Comparison of ENCODE assay signal across 19 cellular contexts in the genomic region with DNA sequence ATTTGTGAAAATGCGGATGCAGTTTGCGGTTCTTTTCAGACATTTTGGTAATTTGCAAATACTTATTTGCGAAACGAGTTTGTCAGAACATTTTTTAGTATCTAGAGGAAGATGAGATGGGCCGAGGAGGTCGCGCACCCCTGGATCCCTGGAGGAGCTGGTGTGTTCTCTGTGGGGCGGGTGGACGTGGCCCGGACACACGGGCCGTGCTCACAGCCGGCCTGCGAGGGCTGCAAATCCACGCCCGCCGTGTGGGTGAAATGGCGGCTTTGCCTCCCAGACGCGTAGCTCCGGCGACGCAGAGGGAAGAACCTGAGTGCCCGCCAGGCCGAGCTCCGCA. TPM values are rescaled to one million over a fixed set of nuclear protein-coding genes. Genes with fewer than 3 reads are reported as not detected.
DNase-seq lines count a peak whose midpoint lies in the region; ATAC-seq and TF ChIP-seq lines count a peak whose summit lies in the region.
"Had no signal": no experiment of that assay in that cellular context is flagged by ENCODE, and none has a peak within 500 bp of the region (broad histone marks: within the 10 kb centered on the region; RNA-seq: fewer than 3 reads in every experiment).

No MANE protein-coding gene starts in this region.

- no peak overlapping the region for H2BK5ac ChIP-seq in mesendoderm (ENCODE audit: low read length)

- no peaks in the 10 kb centered on the region for H3K79me1 ChIP-seq in mesendoderm (ENCODE audit: low read length)

- no peak overlapping the region for H4K5ac ChIP-seq in mesendoderm (ENCODE audit: low read length)

- DNase-seq in LNCaP clone FGC (ENCODE audit: low read depth) (no peak), endodermal cell (no peak), mesendoderm (no peak), suprapubic skin (ENCODE audit: low spot score in 2 of 2) (no peak), Kasumi-1 (lab: John Stamatoyannopoulos, UW) (no peak)
- DNase-seq: activated CD4-positive, alpha-beta T cell treated with anti-CD3 and anti-CD28 coated beads, Interleukin-2, amount 50 U/mL, for 1 hour; activated naive CD8-positive, alpha-beta T cell treated with anti-CD3 and anti-CD28 coated beads, Interleukin-2, amount 10 ng/mL, durations not matched to agents 7 days and 5 days; activated T-cell treated with anti-CD3 and anti-CD28 coated beads, Interleukin-2, amount 50 U/mL, for 4 hours; effector memory CD8-positive, alpha-beta T cell; islet precursor cell; SJCRH30; T1000 had no signal

- H3K23ac ChIP-seq in mesendoderm (ENCODE audit: low read length): peak overlapping the region; percentile 80

- no peak overlapping the region for H2BK120ac ChIP-seq in mesendoderm (ENCODE audit: low read depth, low read length)

- H3K9me3 Mint-ChIP-seq in endodermal cell: no peaks in the 10 kb centered on the region
- H3K9me3 Mint-ChIP-seq: activated naive CD8-positive, alpha-beta T cell treated with anti-CD3 and anti-CD28 coated beads, Interleukin-2, amount 10 ng/mL, durations not matched to agents 7 days and 5 days; activated T-cell treated with anti-CD3 and anti-CD28 coated beads, Interleukin-2, amount 50 U/mL, for 4 hours; effector memory CD8-positive, alpha-beta T cell; naive thymus-derived CD4-positive, alpha-beta T cell; stimulated activated effector memory CD8-positive, alpha-beta T cell treated with anti-CD3 and anti-CD28 coated beads, Interleukin-12 subunit alpha, Interleukin-12 subunit beta, amount 100 ng/mL, for 72 hours had no signal

- no peak overlapping the region for H4K8ac ChIP-seq in mesendoderm (ENCODE audit: low read depth, low read length)

- H3K4me3 ChIP-seq in LNCaP clone FGC (ENCODE audit: low read depth, low read length) (peak overlapping the region; percentile 85), endodermal cell (ENCODE audit: low read length) (no peak overlapping the region), mesendoderm (ENCODE audit: low read length) (no peak overlapping the region), suprapubic skin (peak overlapping the region; percentile 55)
- H3K4me3 ChIP-seq: cardiac muscle cell, SJCRH30 had no signal

- no peaks in the 10 kb centered on the region for H3K36me3 Mint-ChIP-seq in endodermal cell (ENCODE audit: low read depth)
- H3K36me3 Mint-ChIP-seq: activated naive CD8-positive, alpha-beta T cell treated with anti-CD3 and anti-CD28 coated beads, Interleukin-2, amount 10 ng/mL, durations not matched to agents 7 days and 5 days; naive thymus-derived CD4-positive, alpha-beta T cell; stimulated activated effector memory CD8-positive, alpha-beta T cell treated with anti-CD3 and anti-CD28 coated beads, Interleukin-12 subunit alpha, Interleukin-12 subunit beta, amount 100 ng/mL, for 72 hours had no signal

- no peak overlapping the region for H3K4me2 ChIP-seq in mesendoderm (ENCODE audit: low read length)

- peak overlapping the region; percentile 24 for H3K18ac ChIP-seq in mesendoderm (ENCODE audit: low read length)

- peak overlapping the region; percentile 75 for H3K27ac Mint-ChIP-seq in endodermal cell
- H3K27ac Mint-ChIP-seq: activated naive CD8-positive, alpha-beta T cell treated with anti-CD3 and anti-CD28 coated beads, Interleukin-2, amount 10 ng/mL, durations not matched to agents 7 days and 5 days; effector memory CD8-positive, alpha-beta T cell; stimulated activated effector memory CD8-positive, alpha-beta T cell treated with anti-CD3 and anti-CD28 coated beads, Interleukin-12 subunit alpha, Interleukin-12 subunit beta, amount 100 ng/mL, for 72 hours had no signal

- peaks cover 7% of the 10 kb centered on the region for H3K27me3 Mint-ChIP-seq in endodermal cell (ENCODE audit: insufficient read depth)
- H3K27me3 Mint-ChIP-seq: activated naive CD8-positive, alpha-beta T cell treated with anti-CD3 and anti-CD28 coated beads, Interleukin-2, amount 10 ng/mL, durations not matched to agents 7 days and 5 days; naive thymus-derived CD4-positive, alpha-beta T cell had no signal

- peak overlapping the region; percentile 60 for H3K4me3 Mint-ChIP-seq in endodermal cell
- H3K4me3 Mint-ChIP-seq: activated naive CD8-positive, alpha-beta T cell treated with anti-CD3 and anti-CD28 coated beads, Interleukin-2, amount 10 ng/mL, durations not matched to agents 7 days and 5 days; activated T-cell treated with anti-CD3 and anti-CD28 coated beads, Interleukin-2, amount 50 U/mL, for 4 hours; effector memory CD8-positive, alpha-beta T cell; naive thymus-derived CD4-positive, alpha-beta T cell; stimulated activated effector memory CD8-positive, alpha-beta T cell treated with anti-CD3 and anti-CD28 coated beads, Interleukin-12 subunit alpha, Interleukin-12 subunit beta, amount 100 ng/mL, for 72 hours had no signal

- no peaks in the 10 kb centered on the region for H3K4me1 ChIP-seq in endodermal cell (ENCODE audit: control insufficient read depth, insufficient read depth, low read length)
- H3K4me1 ChIP-seq in mesendoderm (ENCODE audit: control insufficient read depth, low read depth, low read length): peaks cover 4% of the 10 kb centered on the region
- H3K4me1 ChIP-seq in suprapubic skin: peaks cover 36% of the 10 kb centered on the region

- no peaks in the 10 kb centered on the region for H3K9me3 ChIP-seq in endodermal cell (ENCODE audit: control insufficient read depth, low read length)
- no peaks in the 10 kb centered on the region for H3K9me3 ChIP-seq in suprapubic skin
- H3K9me3 ChIP-seq: SJCRH30 had no signal

- no peak for TF ChIP-seq CTCF in LNCaP clone FGC (IDR thresholded peaks at IDR 0.05; ENCODE audit: control insufficient read depth, extremely low read depth, insufficient read depth)
- TF ChIP-seq CTCF in endodermal cell (conservative IDR thresholded peaks at IDR 0.05): no peak
- TF ChIP-seq CTCF in suprapubic skin (IDR thresholded peaks at IDR 0.05): no peak

- no peak overlapping the region for H2BK15ac ChIP-seq in mesendoderm (replicated peaks; ENCODE audit: low read depth)

- H3K27me3 ChIP-seq in endodermal cell (ENCODE audit: control insufficient read depth, insufficient read depth, low read length, poor library complexity, severe bottlenecking) (no peaks in the 10 kb centered on the region), mesendoderm (ENCODE audit: insufficient read depth, low read length, poor library complexity) (no peaks in the 10 kb centered on the region), suprapubic skin (peaks cover 43% of the 10 kb centered on the region)

- H3K79me2 ChIP-seq in mesendoderm (ENCODE audit: control insufficient read depth, insufficient read depth, low read length): no peaks in the 10 kb centered on the region

- no peak overlapping the region for H2AK5ac ChIP-seq in mesendoderm (ENCODE audit: low read length)

- ATAC-seq in HG02610 (IDR thresholded peaks at IDR 0.05; ENCODE audit: unreplicated experiment): no peak
- ATAC-seq in GM18867 (IDR thresholded peaks at IDR 0.05; ENCODE audit: unreplicated experiment): no peak
- ATAC-seq: activated T-cell treated with anti-CD3 and anti-CD28 coated beads, Interleukin-2, amount 50 U/mL, for 4 hours; effector memory CD8-positive, alpha-beta T cell; naive thymus-derived CD4-positive, alpha-beta T cell; sciatic nerve; stimulated activated effector memory CD8-positive, alpha-beta T cell treated with anti-CD3 and anti-CD28 coated beads, Interleukin-12 subunit alpha, Interleukin-12 subunit beta, amount 100 ng/mL, for 72 hours had no signal

- no peak overlapping the region for H3K4ac ChIP-seq in mesendoderm (ENCODE audit: low read depth, low read length)

- WGBS in endodermal cell (ENCODE audit: insufficient coverage in 1 of 2, insufficient read length in 1 of 2), 2 experiments: 89 to 92% methylated on average over 25 to 26 of the region's 26 CpGs
- no CpG with 5 or more reads among the region's 26 CpGs for WGBS in mesendoderm (ENCODE audit: extremely low coverage, insufficient coverage, low lambda C conversion rate)
- 49% methylated on average over 10 of the region's 26 CpGs for WGBS in suprapubic skin

- H3K27ac ChIP-seq in endodermal cell (ENCODE audit: low read depth, low read length) (no peak overlapping the region), mesendoderm (ENCODE audit: low read depth, low read length) (no peak overlapping the region), suprapubic skin (peak overlapping the region; percentile 85)
- H3K27ac ChIP-seq: cardiac muscle cell, SJCRH30 had no signal

- peaks cover 7% of the 10 kb centered on the region for H3K4me1 Mint-ChIP-seq in endodermal cell
- H3K4me1 Mint-ChIP-seq: activated naive CD8-positive, alpha-beta T cell treated with anti-CD3 and anti-CD28 coated beads, Interleukin-2, amount 10 ng/mL, durations not matched to agents 7 days and 5 days had no signal

- no peak for TF ChIP-seq EP300 in suprapubic skin (IDR thresholded peaks at IDR 0.05)

- H3K56ac ChIP-seq in mesendoderm (ENCODE audit: low read length): peak overlapping the region; percentile 86

- H3K36me3 ChIP-seq in endodermal cell (ENCODE audit: control insufficient read depth, insufficient read depth, low read length) (no peaks in the 10 kb centered on the region), mesendoderm (ENCODE audit: control insufficient read depth, insufficient read depth, low read length) (no peaks in the 10 kb centered on the region), suprapubic skin (no peaks in the 10 kb centered on the region)
- H3K36me3 ChIP-seq: cardiac muscle cell, SJCRH30 had no signal

- H3K9ac ChIP-seq in endodermal cell (ENCODE audit: extremely low read depth, low read length, poor library complexity, severe bottlenecking) (no peak overlapping the region), mesendoderm (ENCODE audit: low read length) (peak overlapping the region; percentile 53)

- TF ChIP-seq POLR2A in suprapubic skin (IDR thresholded peaks at IDR 0.05): no peak

RNA-seq across cellular contexts. Expression of a gene that starts 9.3 kb away (rescaled TPM):
- 1 to 10 TPM in 1 of 2 donors, under 1 TPM in 1; 0.93 to 1.2 TPM for total RNA-seq in endodermal cell
- 1.1 TPM for polyA plus RNA-seq in endodermal cell (2013, experiment 1 of 2)
- polyA plus RNA-seq in endodermal cell (2013, experiment 2 of 2): 0.21 TPM
- polyA plus RNA-seq in mesendoderm (2013, experiment 1 of 2): 0.27 TPM
- polyA plus RNA-seq in mesendoderm (2013, experiment 2 of 2): 0.20 TPM
- total RNA-seq in suprapubic skin: not detected
- total RNA-seq: activated naive CD8-positive, alpha-beta T cell treated with anti-CD3 and anti-CD28 coated beads, Interleukin-2, amount 10 ng/mL, durations not matched to agents 7 days and 5 days; activated T-cell treated with anti-CD3 and anti-CD28 coated beads, Interleukin-2, amount 50 U/mL, for 4 hours; cardiac muscle cell; urinary bladder had no signal
- polyA plus RNA-seq: naive thymus-derived CD4-positive, alpha-beta T cell had no signal

RNA-seq across cellular contexts. Expression of a gene that starts 42.1 kb away (rescaled TPM):
- 1 to 10 TPM in 1 of 2 donors, under 1 TPM in 1; 0.95 to 1.7 TPM for total RNA-seq in endodermal cell
- not detected for polyA plus RNA-seq in endodermal cell (2013, experiment 1 of 2)
- polyA plus RNA-seq in endodermal cell (2013, experiment 2 of 2): 0.25 TPM
- 0.15 TPM for polyA plus RNA-seq in mesendoderm (2013, experiment 1 of 2)
- polyA plus RNA-seq in mesendoderm (2013, experiment 2 of 2): 0.08 TPM
- 10 to 100 TPM; 24.4 to 62.1 (median 33.5) TPM for total RNA-seq in suprapubic skin
- total RNA-seq: cardiac muscle cell, urinary bladder had no signal

RNA-seq across cellular contexts. Expression of a gene that starts 48.4 kb away (rescaled TPM):
- 10 to 100 TPM; 23.1 to 29.5 TPM for total RNA-seq in endodermal cell
- polyA plus RNA-seq in endodermal cell (2013, experiment 1 of 2): 22.6 TPM
- polyA plus RNA-seq in endodermal cell (2013, experiment 2 of 2): 22.5 TPM
- polyA plus RNA-seq in mesendoderm (2013, experiment 1 of 2): 7.0 TPM
- polyA plus RNA-seq in mesendoderm (2013, experiment 2 of 2): 6.8 TPM
- 10 to 100 TPM; 12.8 to 48.4 (median 19.7) TPM for total RNA-seq in suprapubic skin

RNA-seq across cellular contexts. Expression of a gene that starts 49.6 kb away (rescaled TPM):
- under 1 TPM in 1 of 2 donors, not detected in 1; 0.20 TPM for total RNA-seq in endodermal cell
- not detected for polyA plus RNA-seq in endodermal cell (2013, experiment 1 of 2)
- not detected for polyA plus RNA-seq in endodermal cell (2013, experiment 2 of 2)
- polyA plus RNA-seq in mesendoderm (2013, experiment 1 of 2): 0.04 TPM
- polyA plus RNA-seq in mesendoderm (2013, experiment 2 of 2): not detected
- 1 to 10 TPM in 1 of 4 donors, under 1 TPM in 2, not detected in 1; 0.42 to 1.4 (median 0.72) TPM for total RNA-seq in suprapubic skin
- total RNA-seq: cardiac muscle cell had no signal
- polyA plus RNA-seq: cardiac muscle cell had no signal

Comparison
In these comparisons a context has a peak if more than half of its experiments do, and no peak if none do; other contexts are left out.
1. H3K4me3 ChIP-seq: peak in LNCaP clone FGC (single experiment) and suprapubic skin (single experiment); none in endodermal cell (single experiment) and mesendoderm (single experiment).
2. RNA of a gene that starts 42.1 kb away (total RNA-seq): 24.4 to 62.1 TPM in suprapubic skin; 0.95 to 1.7 TPM in endodermal cell; every median in the first group is over 4 times any median in the second.